13 cellular contexts compared by ENCODE assay signal in genomic region chr9:98142182-98142924, GRCh38. TPM values are rescaled to one million over a fixed set of nuclear protein-coding genes. Genes with fewer than 3 reads are reported as not detected.
DNase-seq lines count a peak whose midpoint lies in the region; ATAC-seq and TF ChIP-seq lines count a peak whose summit lies in the region.
"Had no signal": no experiment of that assay in that cellular context is flagged by ENCODE, and none has a peak within 500 bp of the region (broad histone marks: within the 10 kb centered on the region; RNA-seq: fewer than 3 reads in every experiment).

No MANE protein-coding gene starts in this region.

- TF ChIP-seq CTCF in stomach (IDR thresholded peaks at IDR 0.05) = no peak

- peak; percentile 82 for DNase-seq in HT-29 (ENCODE audit: low spot score)
- peak; percentile 5 for DNase-seq in astrocyte of the hippocampus (ENCODE audit: low read depth, low spot score)
- peak; percentile 97 for DNase-seq in left lobe of liver (ENCODE audit: low spot score)
- DNase-seq in stomach = peak; percentile 91
- no peak for DNase-seq in D341Med (ENCODE audit: low spot score)
- no peak for DNase-seq in OCI-M2 (lab: John Stamatoyannopoulos, UW; ENCODE audit: unreplicated experiment)
- DNase-seq: erythroblast; pancreas; stimulated activated CD4-positive, alpha-beta T cell treated with anti-CD3 and anti-CD28 coated beads, Interleukin-4, amount 100 ng/mL, for 24 hours; T-helper 2 cell had no signal

- TF ChIP-seq EP300 in stomach (IDR thresholded peaks at IDR 0.05) = no peak

- no peaks in the 10 kb centered on the region for H3K27me3 ChIP-seq in stomach
- H3K27me3 ChIP-seq: ascending aorta, pancreas, suprapubic skin had no signal

- H3K4me1 ChIP-seq in stomach = peaks cover 28 to 48% (median 40%) of the 10 kb centered on the region in 4 donors
- H3K4me1 ChIP-seq: ascending aorta had no signal

- 31 to 54% (median 45%) methylated on average over 11 to 13 of the region's 13 CpGs for WGBS in stomach, 5 donors

- H3K36me3 ChIP-seq in stomach = no peaks in the 10 kb centered on the region
- H3K36me3 ChIP-seq: ascending aorta, pancreas, suprapubic skin had no signal

- no peak overlapping the region for H3K4me3 ChIP-seq in stomach
- H3K4me3 ChIP-seq: ascending aorta, pancreas, suprapubic skin had no signal

- no peaks in the 10 kb centered on the region for H3K9me3 ChIP-seq in stomach
- H3K9me3 ChIP-seq: ascending aorta, pancreas, suprapubic skin had no signal

- ATAC-seq in left lobe of liver (peak; percentile 78), HG03280 (IDR thresholded peaks at IDR 0.05; ENCODE audit: unreplicated experiment) (no peak)

- intact Hi-C loops in stomach (cut with DNase I; ENCODE audit: low total_unique reads) = no loop called here

- no peak for TF ChIP-seq POLR2A in stomach (IDR thresholded peaks at IDR 0.05)

- H3K27ac ChIP-seq in stomach = peak overlapping the region; percentile 53 to 92 (median 69)
- H3K27ac ChIP-seq: ascending aorta, pancreas, suprapubic skin had no signal

RNA-seq across cellular contexts. Expression of gene TRIM14, which starts 23.3 kb away (rescaled TPM):
- 31.2 and 34.2 TPM in 2 replicates for total RNA-seq in HT-29 (2014; rRNA removed; shearing (Covaris generic))
- total RNA-seq in left lobe of liver (37.2 TPM), stomach (100 to 1,000 TPM in 1 of 5 donors, 10 to 100 TPM in 3, 1 to 10 TPM in 1; 7.7 to 249 (median 17.4) TPM)
- 1 to 10 TPM; 4.7 to 6.1 (median 6.0) TPM for polyA plus RNA-seq in stomach

RNA-seq across cellular contexts. Expression of gene CORO2A, which starts 50.1 kb away (rescaled TPM):
- total RNA-seq in HT-29 (2014; rRNA removed; shearing (Covaris generic)) = 23.2 and 23.6 TPM in 2 replicates
- total RNA-seq in left lobe of liver (3.7 TPM), stomach (10 to 100 TPM in 4 of 5 donors, 1 to 10 TPM in 1; 4.5 to 26.7 (median 11.3) TPM)
- 10 to 100 TPM in 1 of 3 donors, 1 to 10 TPM in 2; 2.8 to 10.8 (median 7.3) TPM for polyA plus RNA-seq in stomach

Comparison
In these comparisons a context has a peak if more than half of its experiments do, and no peak if none do; other contexts are left out.
1. DNase-seq: peak in HT-29 (single experiment), astrocyte of the hippocampus (single experiment), left lobe of liver (single experiment) and stomach (single experiment); none in D341Med (single experiment) and OCI-M2 (single experiment).